9 cellular contexts compared by ENCODE assay signal in genomic region chr6:105646391-105646867, GRCh38.
A peak's percentile ranks its signal among the peaks of the same experiment; 100 is the strongest.
DNase-seq lines count a peak whose midpoint lies in the region; ATAC-seq lines count a peak whose summit lies in the region.
"Had no signal": no experiment of that assay in that cellular context is flagged by ENCODE, and none has a peak within 500 bp of the region (broad histone marks: within the 10 kb centered on the region; RNA-seq: fewer than 3 reads in every experiment).

No MANE protein-coding gene starts in this region.

- no peak for DNase-seq in activated T-cell treated with anti-CD3 and anti-CD28 coated beads, Interleukin-2, amount 50 U/mL, for 24 hours
- DNase-seq in activated T-cell treated with anti-CD3 and anti-CD28 coated beads, Interleukin-2, amount 50 U/mL, for 1 hour: no peak
- DNase-seq in mesendoderm: no peak
- no peak for DNase-seq in putamen (ENCODE audit: low spot score)
- no peak for DNase-seq in NCI-H69 (lab: John Stamatoyannopoulos, UW)
- no peak for DNase-seq in LoVo (ENCODE audit: low spot score)

- H3K27me3 Mint-ChIP-seq in activated T-cell treated with anti-CD3 and anti-CD28 coated beads, Interleukin-2, amount 50 U/mL, for 24 hours: peaks cover 29% of the 10 kb centered on the region
- H3K27me3 Mint-ChIP-seq in T-helper 1 cell treated with Interleukin-12 subunit alpha and Interleukin-12 subunit beta and Interleukin-4 antibody, amounts not matched to agents 30 μg/mL and 1 μg/mL, for 36 hours (ENCODE audit: low read depth): no peaks in the 10 kb centered on the region

- no peak overlapping the region for H3K9ac ChIP-seq in mesendoderm (ENCODE audit: low read length)
- H3K9ac ChIP-seq: BLaER1 treated with 17β-estradiol and CSF1 and Interleukin-3, amounts not matched to agents 10 nM and 100 nM had no signal

- H3K27me3 ChIP-seq in mesendoderm (ENCODE audit: insufficient read depth, low read length, poor library complexity): no peaks in the 10 kb centered on the region
- H3K27me3 ChIP-seq: BLaER1 treated with 17β-estradiol and CSF1 and Interleukin-3, amounts not matched to agents 10 nM and 100 nM had no signal

- no peaks in the 10 kb centered on the region for H3K9me3 Mint-ChIP-seq in activated T-cell treated with anti-CD3 and anti-CD28 coated beads, Interleukin-2, amount 50 U/mL, for 24 hours
- H3K9me3 Mint-ChIP-seq in T-helper 1 cell treated with Interleukin-12 subunit alpha and Interleukin-12 subunit beta and Interleukin-4 antibody, amounts not matched to agents 30 μg/mL and 1 μg/mL, for 36 hours: peaks cover 14% of the 10 kb centered on the region

- no peaks in the 10 kb centered on the region for H3K36me3 Mint-ChIP-seq in activated T-cell treated with anti-CD3 and anti-CD28 coated beads, Interleukin-2, amount 50 U/mL, for 24 hours (ENCODE audit: low read depth)
- peaks cover 25% of the 10 kb centered on the region for H3K36me3 Mint-ChIP-seq in T-helper 1 cell treated with Interleukin-12 subunit alpha and Interleukin-12 subunit beta and Interleukin-4 antibody, amounts not matched to agents 30 μg/mL and 1 μg/mL, for 36 hours (ENCODE audit: low read depth)

- H3K79me2 ChIP-seq in mesendoderm (ENCODE audit: control insufficient read depth, insufficient read depth, low read length): no peaks in the 10 kb centered on the region

- H3K4me3 Mint-ChIP-seq in activated T-cell treated with anti-CD3 and anti-CD28 coated beads, Interleukin-2, amount 50 U/mL, for 24 hours: no peak overlapping the region
- peak overlapping the region; percentile 48 for H3K4me3 Mint-ChIP-seq in T-helper 1 cell treated with Interleukin-12 subunit alpha and Interleukin-12 subunit beta and Interleukin-4 antibody, amounts not matched to agents 30 μg/mL and 1 μg/mL, for 36 hours

- H3K4ac ChIP-seq in mesendoderm (ENCODE audit: low read depth, low read length): no peak overlapping the region

- H3K79me1 ChIP-seq in mesendoderm (ENCODE audit: low read length): no peaks in the 10 kb centered on the region

- H2BK15ac ChIP-seq in mesendoderm (replicated peaks; ENCODE audit: low read depth): peak overlapping the region; percentile 74

- H3K4me3 ChIP-seq in mesendoderm (ENCODE audit: low read length): no peak overlapping the region
- H3K4me3 ChIP-seq: BLaER1 treated with 17β-estradiol and CSF1 and Interleukin-3, amounts not matched to agents 10 nM and 100 nM had no signal

- H4K8ac ChIP-seq in mesendoderm (ENCODE audit: low read depth, low read length): no peak overlapping the region

- H3K18ac ChIP-seq in mesendoderm (ENCODE audit: low read length): no peak overlapping the region

- no peak overlapping the region for H4K5ac ChIP-seq in mesendoderm (ENCODE audit: low read length)

- H2BK5ac ChIP-seq in mesendoderm (ENCODE audit: low read length): no peak overlapping the region

- no peaks in the 10 kb centered on the region for H3K4me1 ChIP-seq in mesendoderm (ENCODE audit: control insufficient read depth, low read depth, low read length)

- H3K27ac Mint-ChIP-seq in activated T-cell treated with anti-CD3 and anti-CD28 coated beads, Interleukin-2, amount 50 U/mL, for 24 hours: peak overlapping the region; percentile 84
- H3K27ac Mint-ChIP-seq in T-helper 1 cell treated with Interleukin-12 subunit alpha and Interleukin-12 subunit beta and Interleukin-4 antibody, amounts not matched to agents 30 μg/mL and 1 μg/mL, for 36 hours: peak overlapping the region; percentile 83

- H3K27ac ChIP-seq in mesendoderm (ENCODE audit: low read depth, low read length): no peak overlapping the region

- ATAC-seq in HG02884 (IDR thresholded peaks at IDR 0.05; ENCODE audit: unreplicated experiment): peak; percentile 91

- no peak overlapping the region for H3K23ac ChIP-seq in mesendoderm (ENCODE audit: low read length)

- no peak overlapping the region for H3K56ac ChIP-seq in mesendoderm (ENCODE audit: low read length)

- no peak overlapping the region for H2AK5ac ChIP-seq in mesendoderm (ENCODE audit: low read length)

- peak overlapping the region; percentile 9 for H2BK120ac ChIP-seq in mesendoderm (ENCODE audit: low read depth, low read length)

- no peaks in the 10 kb centered on the region for H3K36me3 ChIP-seq in mesendoderm (ENCODE audit: control insufficient read depth, insufficient read depth, low read length)
- H3K36me3 ChIP-seq: BLaER1 treated with 17β-estradiol and CSF1 and Interleukin-3, amounts not matched to agents 10 nM and 100 nM had no signal

- no peak overlapping the region for H3K4me2 ChIP-seq in mesendoderm (ENCODE audit: low read length)

- no CpG with 5 or more reads among the region's 5 CpGs for WGBS in mesendoderm (ENCODE audit: extremely low coverage, insufficient coverage, low lambda C conversion rate)

- H3K4me1 Mint-ChIP-seq in activated T-cell treated with anti-CD3 and anti-CD28 coated beads, Interleukin-2, amount 50 U/mL, for 24 hours (ENCODE audit: low read depth): peaks cover 76% of the 10 kb centered on the region
- peaks cover 76% of the 10 kb centered on the region for H3K4me1 Mint-ChIP-seq in T-helper 1 cell treated with Interleukin-12 subunit alpha and Interleukin-12 subunit beta and Interleukin-4 antibody, amounts not matched to agents 30 μg/mL and 1 μg/mL, for 36 hours (ENCODE audit: low read depth)
